ENCODE assay signal across 24 cellular contexts in the genomic region with DNA sequence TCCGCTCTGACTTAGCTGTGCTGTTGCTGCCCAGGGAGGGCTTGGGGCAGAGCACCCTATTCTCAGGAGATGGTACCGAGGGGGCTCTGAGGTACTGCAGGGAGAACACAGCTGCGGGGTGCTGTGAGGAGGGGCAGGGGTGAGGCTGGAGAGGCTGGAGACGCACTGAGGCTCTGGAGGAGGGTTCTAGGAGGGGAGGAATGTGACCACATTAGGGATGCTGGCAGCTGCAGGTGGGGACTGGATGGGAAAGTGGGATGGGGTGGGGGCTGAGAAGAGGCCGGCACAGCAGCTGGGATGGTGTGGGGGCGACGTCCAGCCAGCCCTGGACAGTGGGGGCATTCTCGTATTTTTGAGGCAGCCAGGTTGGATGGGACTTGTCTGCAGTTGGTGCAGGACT. TPM values are rescaled to one million over a fixed set of nuclear protein-coding genes. Genes with fewer than 3 reads are reported as not detected.
A peak's percentile ranks its signal among the peaks of the same experiment; 100 is the strongest.
DNase-seq lines count a peak whose midpoint lies in the region; ATAC-seq, FAIRE-seq and TF ChIP-seq lines count a peak whose summit lies in the region.
"Had no signal": no experiment of that assay in that cellular context is flagged by ENCODE, and none has a peak within 500 bp of the region (broad histone marks: within the 10 kb centered on the region; RNA-seq: fewer than 3 reads in every experiment).

No MANE protein-coding gene starts in this region.

- TF ChIP-seq CTCF in cardiac muscle cell (IDR thresholded peaks at IDR 0.05; ENCODE audit: low read depth, low read length) (no peak), nephron (IDR thresholded peaks at IDR 0.05; ENCODE audit: unreplicated experiment in 3 of 3) (no peak), transverse colon (IDR thresholded peaks at IDR 0.05) (no peak)

- FAIRE-seq in H54 (lab: Jason Lieb, UNC): no peak
- FAIRE-seq: GM12892 had no signal

- H3K27ac ChIP-seq in cardiac muscle cell: peak overlapping the region; percentile 89
- H3K27ac ChIP-seq in cingulate gyrus (ENCODE audit: low read depth, low read length): peak overlapping the region; percentile 72
- peak overlapping the region; percentile 59 to 87 (median 81) for H3K27ac ChIP-seq in transverse colon
- H3K27ac ChIP-seq: upper lobe of left lung had no signal

- H3K4me3 ChIP-seq in cardiac muscle cell (no peak overlapping the region), transverse colon (no peak overlapping the region)
- H3K4me3 ChIP-seq: MG63, upper lobe of left lung had no signal

- peak overlapping the region; percentile 33 to 65 (median 43) for H3K4me3 Mint-ChIP-seq in nephron
- H3K4me3 Mint-ChIP-seq: CD4-positive, CD25-positive, alpha-beta regulatory T cell; natural killer cell; T-helper 1 cell treated with Interleukin-12 subunit alpha and Interleukin-12 subunit beta and Interleukin-4 antibody, amounts not matched to agents 30 μg/mL and 1 μg/mL, for 36 hours had no signal

- peak overlapping the region; percentile 89 to 95 (median 94) for H3K27ac Mint-ChIP-seq in nephron
- H3K27ac Mint-ChIP-seq: CD4-positive, CD25-positive, alpha-beta regulatory T cell; T-helper 1 cell treated with Interleukin-12 subunit alpha and Interleukin-12 subunit beta and Interleukin-4 antibody, amounts not matched to agents 30 μg/mL and 1 μg/mL, for 36 hours had no signal

- H3K4me1 Mint-ChIP-seq in nephron: peaks cover 50% of the 10 kb centered on the region

- peaks cover 7% of the 10 kb centered on the region for H3K27me3 Mint-ChIP-seq in nephron (ENCODE audit: low read depth)
- H3K27me3 Mint-ChIP-seq: CD4-positive, CD25-positive, alpha-beta regulatory T cell had no signal

- TF ChIP-seq POLR2A in transverse colon (IDR thresholded peaks at IDR 0.05) (no peak), H54 (IDR thresholded peaks at IDR 0.05; ENCODE audit: low read depth, low read length) (no peak)

- in situ Hi-C loops in transverse colon (cut with MboI; ENCODE audit: low pct_ligation_motif_present in 1 of 4, low pct_unique_long_range_greater_than_20kb in 1 of 4, low sequenced_read_pairs in 3 of 4): no loop called here

- ATAC-seq in HG03571 (IDR thresholded peaks at IDR 0.05; ENCODE audit: unreplicated experiment): no peak
- ATAC-seq: natural killer cell had no signal

- no peak for DNase-seq in cardiac muscle cell (ENCODE audit: low read depth in 1 of 2, low spot score in 1 of 2)
- DNase-seq in cardiac septum (ENCODE audit: low spot score): no peak
- DNase-seq in transverse colon: no peak
- DNase-seq in dedifferentiated amniotic fluid mesenchymal stem cell (ENCODE audit: extremely low spot score): no peak
- DNase-seq in H54 (ENCODE audit: insufficient read length, low spot score): no peak
- DNase-seq: ACHN; activated CD8-positive, alpha-beta memory T cell treated with anti-CD3 and anti-CD28 coated beads for 24 hours; CD4-positive, CD25-positive, alpha-beta regulatory T cell; central memory CD4-positive, alpha-beta T cell; DMS153; effector CD4-positive, alpha-beta T cell; islet precursor cell; MG63; natural killer cell; NCI-H1930; NCI-H524 treated with DMSO at 0.1 percent for 48 hours; Right ventricle myocardium superior; stimulated activated CD4-positive, alpha-beta T cell treated with anti-CD3 and anti-CD28 coated beads, Interleukin-12 subunit alpha, Interleukin-12 subunit beta, amount 100 ng/mL, for 4 hours; upper lobe of left lung had no signal

- WGBS in transverse colon (ENCODE audit: low coverage in 1 of 2), 2 donors: 61 to 80% methylated on average over 2 to 8 of the region's 8 CpGs

- H3K36me3 ChIP-seq in cardiac muscle cell (no peaks in the 10 kb centered on the region), transverse colon (no peaks in the 10 kb centered on the region)
- H3K36me3 ChIP-seq: MG63, upper lobe of left lung had no signal

- no peaks in the 10 kb centered on the region for H3K9me3 ChIP-seq in cardiac muscle cell (ENCODE audit: low read depth)
- H3K9me3 ChIP-seq in transverse colon: no peaks in the 10 kb centered on the region
- H3K9me3 ChIP-seq: MG63, upper lobe of left lung had no signal

- no peaks in the 10 kb centered on the region for H3K27me3 ChIP-seq in cardiac muscle cell
- H3K27me3 ChIP-seq in transverse colon: no peaks in the 10 kb centered on the region
- H3K27me3 ChIP-seq: MG63, upper lobe of left lung had no signal

- no peaks in the 10 kb centered on the region for H3K36me3 Mint-ChIP-seq in nephron (ENCODE audit: low read depth)
- H3K36me3 Mint-ChIP-seq: CD4-positive, CD25-positive, alpha-beta regulatory T cell; natural killer cell had no signal

- intact Hi-C loops in cardiac septum (cut with DNase I): no loop called here
- intact Hi-C loops in transverse colon (cut with DNase I; ENCODE audit: low total_unique reads): loop anchor here (5.0 kb wide), 1 partner anchor 76 kb away; no protein-coding TSS in a partner anchor

- no peaks in the 10 kb centered on the region for H3K9me3 Mint-ChIP-seq in nephron
- H3K9me3 Mint-ChIP-seq: CD4-positive, CD25-positive, alpha-beta regulatory T cell; natural killer cell; T-helper 1 cell treated with Interleukin-12 subunit alpha and Interleukin-12 subunit beta and Interleukin-4 antibody, amounts not matched to agents 30 μg/mL and 1 μg/mL, for 36 hours had no signal

- TF ChIP-seq EP300 in transverse colon (IDR thresholded peaks at IDR 0.05; ENCODE audit: low read depth): no peak

- H3K4me1 ChIP-seq in cardiac muscle cell (ENCODE audit: low read depth) (peaks cover 50% of the 10 kb centered on the region), transverse colon (peaks cover 18 to 52% (median 35%) of the 10 kb centered on the region in 4 donors)
- H3K4me1 ChIP-seq: upper lobe of left lung had no signal

RNA-seq across cellular contexts. Expression of gene NCS1, which starts 20.9 kb away (rescaled TPM):
- 55.6 and 55.7 TPM in 2 replicates for total RNA-seq in cardiac muscle cell
- 48.3 and 55.4 TPM in 2 replicates for polyA plus RNA-seq in cardiac muscle cell
- 14.3 TPM for total RNA-seq in cardiac septum
- 10 to 100 TPM; 11.9 to 66.5 (median 25.9) TPM for total RNA-seq in transverse colon
- polyA plus RNA-seq: CD4-positive, CD25-positive, alpha-beta regulatory T cell had no signal
